In genomic region chr5:73447234-73448071, GRCh38 we compare ENCODE assay signal across 8 cellular contexts. TPM values are rescaled to one million over a fixed set of nuclear protein-coding genes. Genes with fewer than 3 reads are reported as not detected.
DNase-seq lines count a peak whose midpoint lies in the region; ATAC-seq and TF ChIP-seq lines count a peak whose summit lies in the region.

No MANE protein-coding gene starts in this region.

- H4K20me1 ChIP-seq in GM23338 (replicated peaks; ENCODE audit: insufficient read depth): peaks cover 27% of the 10 kb centered on the region
- no peaks in the 10 kb centered on the region for H4K20me1 ChIP-seq in OCI-LY7 (ENCODE audit: insufficient read depth, low read length)

- H3K9me3 Mint-ChIP-seq in CD8-positive, alpha-beta memory T cell: peaks cover 12 to 34% (median 20%) of the 10 kb centered on the region in 5 donors
- H3K9me3 Mint-ChIP-seq in GM23338: no peaks in the 10 kb centered on the region; the same call in 2 of the 3 replicates
- H3K9me3 Mint-ChIP-seq in activated naive CD8-positive, alpha-beta T cell treated with anti-CD3 and anti-CD28 coated beads, Interleukin-2, amount 10 ng/mL, durations not matched to agents 7 days and 5 days: no peaks in the 10 kb centered on the region

- H3K27me3 ChIP-seq in CD8-positive, alpha-beta memory T cell (ENCODE audit: insufficient read depth, low read length, poor library complexity, severe bottlenecking): peaks cover 82% of the 10 kb centered on the region
- H3K27me3 ChIP-seq in GM23338 (ENCODE audit: insufficient read depth) (peaks cover 93% of the 10 kb centered on the region), iPS-15b (ENCODE audit: control insufficient read depth, insufficient read depth, low read length) (peaks cover 89% of the 10 kb centered on the region)

- CTCF ChIA-PET in CD8-positive, alpha-beta memory T cell (lab: Charles Lee): no interaction called here
- CTCF ChIA-PET in OCI-LY7 (lab: Charles Lee; ENCODE audit: unreplicated experiment): no interaction called here

- H3K4me3 Mint-ChIP-seq in CD8-positive, alpha-beta memory T cell: peak overlapping the region; percentile 85 to 96 (median 89)
- peak overlapping the region; percentile 71 for H3K4me3 Mint-ChIP-seq in GM23338
- peak overlapping the region; percentile 77 for H3K4me3 Mint-ChIP-seq in activated naive CD8-positive, alpha-beta T cell treated with anti-CD3 and anti-CD28 coated beads, Interleukin-2, amount 10 ng/mL, durations not matched to agents 7 days and 5 days

- no peaks in the 10 kb centered on the region for H3K36me3 ChIP-seq in CD8-positive, alpha-beta memory T cell (ENCODE audit: insufficient read depth, low read length)
- H3K36me3 ChIP-seq in GM23338 (ENCODE audit: insufficient read depth) (no peaks in the 10 kb centered on the region), OCI-LY7 (ENCODE audit: insufficient read depth, low read length) (no peaks in the 10 kb centered on the region), iPS-15b (ENCODE audit: control insufficient read depth, insufficient read depth, low read length) (no peaks in the 10 kb centered on the region)

- H3K27ac Mint-ChIP-seq in CD8-positive, alpha-beta memory T cell: peak overlapping the region in 5 of 8 donors; percentile 57 to 93 (median 87)
- no peak overlapping the region for H3K27ac Mint-ChIP-seq in GM23338
- peak overlapping the region; percentile 24 for H3K27ac Mint-ChIP-seq in activated naive CD8-positive, alpha-beta T cell treated with anti-CD3 and anti-CD28 coated beads, Interleukin-2, amount 10 ng/mL, durations not matched to agents 7 days and 5 days

- no peak overlapping the region for H2AFZ ChIP-seq in GM23338
- no peak overlapping the region; the same call in 1 of the 2 replicates for H2AFZ ChIP-seq in OCI-LY7 (ENCODE audit: low read length)

- no peak overlapping the region for H3K4me3 ChIP-seq in CD8-positive, alpha-beta memory T cell (ENCODE audit: low read length)
- H3K4me3 ChIP-seq in GM23338: peak overlapping the region; percentile 56
- H3K4me3 ChIP-seq in OCI-LY7 (ENCODE audit: low read depth, low read length, poor library complexity, severe bottlenecking): peak overlapping the region; percentile 65
- peak overlapping the region; percentile 46 for H3K4me3 ChIP-seq in iPS-15b (ENCODE audit: low read depth, low read length)

- no TSS peak for BruUV-seq in OCI-LY7 (replicated peaks; lab: Mats Ljungman, UMichigan)

- no peak overlapping the region for H3K9ac ChIP-seq in iPS-15b (ENCODE audit: low read depth, low read length)

- peaks cover 17 to 29% (median 21%) of the 10 kb centered on the region in 3 donors for H3K4me1 Mint-ChIP-seq in CD8-positive, alpha-beta memory T cell
- peaks cover 45% of the 10 kb centered on the region for H3K4me1 Mint-ChIP-seq in GM23338
- peaks cover 14% of the 10 kb centered on the region for H3K4me1 Mint-ChIP-seq in activated naive CD8-positive, alpha-beta T cell treated with anti-CD3 and anti-CD28 coated beads, Interleukin-2, amount 10 ng/mL, durations not matched to agents 7 days and 5 days

- peaks cover 0 to 3% (median 2%) of the 10 kb centered on the region in 3 donors for H3K36me3 Mint-ChIP-seq in CD8-positive, alpha-beta memory T cell
- H3K36me3 Mint-ChIP-seq in GM23338 (ENCODE audit: low read depth): no peaks in the 10 kb centered on the region; the same call in 2 of the 3 replicates
- H3K36me3 Mint-ChIP-seq in activated naive CD8-positive, alpha-beta T cell treated with anti-CD3 and anti-CD28 coated beads, Interleukin-2, amount 10 ng/mL, durations not matched to agents 7 days and 5 days: peaks cover 3% of the 10 kb centered on the region

- H3K9me3 ChIP-seq in CD8-positive, alpha-beta memory T cell (ENCODE audit: low read length): peaks cover 3% of the 10 kb centered on the region
- H3K9me3 ChIP-seq in OCI-LY7 (ENCODE audit: low read length) (no peaks in the 10 kb centered on the region), iPS-15b (ENCODE audit: control insufficient read depth, insufficient read depth, low read length) (no peaks in the 10 kb centered on the region)

- H3F3A ChIP-seq in GM23338 (replicated peaks; ENCODE audit: low read depth): peaks cover 41% of the 10 kb centered on the region

- ATAC-seq in GM23338: no peak
- peak; percentile 32 for ATAC-seq in activated naive CD8-positive, alpha-beta T cell treated with anti-CD3 and anti-CD28 coated beads, Interleukin-2, amount 10 ng/mL, durations not matched to agents 7 days and 5 days (ENCODE audit: low read depth)
- no peak for ATAC-seq in HG03097 (IDR thresholded peaks at IDR 0.05; ENCODE audit: low FRiP score, unreplicated experiment)

- POLR2A ChIA-PET in CD8-positive, alpha-beta memory T cell (lab: Charles Lee): no interaction called here
- POLR2A ChIA-PET in OCI-LY7 (lab: Charles Lee): no interaction called here
- POLR2A ChIA-PET in activated naive CD8-positive, alpha-beta T cell treated with anti-CD3 and anti-CD28 coated beads, Interleukin-2, amount 10 ng/mL, durations not matched to agents 7 days and 5 days (lab: Charles Lee): interaction anchor here (0.6 kb wide), 1 partner anchor 244 kb away, joined by 4 read pairs; no protein-coding TSS in a partner anchor

- intact Hi-C loops in OCI-LY7 (cut with micrococcal nuclease; ENCODE audit: unreplicated experiment): loop anchor here (1.0 to 10.0 kb wide), 5 partner anchors 50 to 631 kb away; partner anchors contain the start of genes FCHO2 and TNPO1

- H3K4me1 ChIP-seq in CD8-positive, alpha-beta memory T cell (ENCODE audit: insufficient read depth, low read length): peaks cover 16% of the 10 kb centered on the region
- H3K4me1 ChIP-seq in GM23338 (ENCODE audit: insufficient read depth) (peaks cover 52% of the 10 kb centered on the region), OCI-LY7 (ENCODE audit: insufficient read depth, low read length, poor library complexity, severe bottlenecking) (peaks cover 12% of the 10 kb centered on the region), iPS-15b (ENCODE audit: control insufficient read depth, insufficient read depth, low read length) (peaks cover 12% of the 10 kb centered on the region)

- no peaks in the 10 kb centered on the region for H3K79me2 ChIP-seq in GM23338 (replicated peaks; ENCODE audit: insufficient read depth)
- no peaks in the 10 kb centered on the region for H3K79me2 ChIP-seq in OCI-LY7 (ENCODE audit: insufficient read depth, low read depth, low read length)

- H3K4me2 ChIP-seq in GM23338 (peak overlapping the region; percentile 75), OCI-LY7 (ENCODE audit: low read length) (peak overlapping the region; percentile 71)

- no peak overlapping the region for H3K27ac ChIP-seq in CD8-positive, alpha-beta memory T cell (ENCODE audit: low read depth, low read length)
- H3K27ac ChIP-seq in GM23338 (ENCODE audit: low read depth) (no peak overlapping the region), OCI-LY7 (ENCODE audit: low read depth, low read length, poor library complexity, severe bottlenecking) (no peak overlapping the region)

- peak; percentile 26 to 72 (median 43) for DNase-seq in CD8-positive, alpha-beta memory T cell
- DNase-seq in GM23338 (ENCODE audit: low spot score) (peak; percentile 66), OCI-LY7 (ENCODE audit: low spot score) (peak; percentile 57), NCI-H128 (lab: John Stamatoyannopoulos, UW; ENCODE audit: unreplicated experiment) (no peak)
- DNase-seq in activated naive CD8-positive, alpha-beta T cell treated with anti-CD3 and anti-CD28 coated beads, Interleukin-2, amount 10 ng/mL, durations not matched to agents 7 days and 5 days: peak; percentile 68
- peak; percentile 37 for DNase-seq in stimulated activated CD4-positive, alpha-beta T cell treated with anti-CD3 and anti-CD28 coated beads, Interleukin-4, amount 100 ng/mL, for 1 hour

- peaks cover 77 to 82% of the 10 kb centered on the region in 2 donors for H3K27me3 Mint-ChIP-seq in CD8-positive, alpha-beta memory T cell
- H3K27me3 Mint-ChIP-seq in GM23338 (ENCODE audit: insufficient read depth, low read depth, poor library complexity): peaks cover 89% of the 10 kb centered on the region
- H3K27me3 Mint-ChIP-seq in activated naive CD8-positive, alpha-beta T cell treated with anti-CD3 and anti-CD28 coated beads, Interleukin-2, amount 10 ng/mL, durations not matched to agents 7 days and 5 days: peaks cover 84% of the 10 kb centered on the region

- H3K9me2 ChIP-seq in GM23338 (ENCODE audit: insufficient read depth): no peaks in the 10 kb centered on the region
- no peaks in the 10 kb centered on the region for H3K9me2 ChIP-seq in OCI-LY7 (ENCODE audit: insufficient read depth, low read length)

- TF ChIP-seq CTCF in GM23338 (conservative IDR thresholded peaks at IDR 0.05; ENCODE audit: low read depth in 2 of 2) (no peak), OCI-LY7 (conservative IDR thresholded peaks at IDR 0.05; ENCODE audit: low read length) (no peak)

TF ChIP-seq in GM23338, 12 proteins besides CTCF, POLR2A, EP300 and RAD21 (continues in another document):
- TF ChIP-seq EZH2 (IDR thresholded peaks at IDR 0.05; ENCODE audit: low read depth, unreplicated experiment) (peak; percentile 97), JUNB (IDR thresholded peaks at IDR 0.05; ENCODE audit: unreplicated experiment) (no peak), POLR2AphosphoS5 (IDR thresholded peaks at IDR 0.05; ENCODE audit: low read depth) (no peak), ZNF114 (CRISPR knock-in tag; IDR thresholded peaks at IDR 0.05) (no peak)

RNA-seq across cellular contexts. Expression of gene FOXD1, which starts 1.1 kb away (rescaled TPM):
- under 1 TPM; 0.09 to 0.22 TPM for total RNA-seq in CD8-positive, alpha-beta memory T cell
- polyA plus RNA-seq in CD8-positive, alpha-beta memory T cell: not detected
- total RNA-seq in GM23338 (2014; rRNA removed; shearing (Covaris generic)): 0.12 and 0.42 TPM in 2 replicates
- polyA plus RNA-seq in GM23338 (2016; fragmentation: Nextera tagmentation; extraction: Ambion mirVana): 0.23 TPM in 1 of 2 replicates, not detected in the other
- 0.75 and 1.5 TPM in 2 replicates for total RNA-seq in OCI-LY7 (2014; rRNA removed; shearing (Covaris generic))
- total RNA-seq in OCI-LY7 (2022): 4.7 and 5.6 TPM in 2 replicates
- under 1 TPM in 1 of 2 experiments, not detected in 1; 0.14 TPM for total RNA-seq in activated naive CD8-positive, alpha-beta T cell treated with anti-CD3 and anti-CD28 coated beads, Interleukin-2, amount 10 ng/mL, durations not matched to agents 7 days and 5 days

RNA-seq across cellular contexts. Expression of gene BTF3, which starts 50.8 kb away (rescaled TPM):
- total RNA-seq in CD8-positive, alpha-beta memory T cell: 1,000 to 10,000 TPM; 1,052 to 1,053 TPM
- 675 TPM for polyA plus RNA-seq in CD8-positive, alpha-beta memory T cell
- total RNA-seq in GM23338 (2014; rRNA removed; shearing (Covaris generic)): 472 and 506 TPM in 2 replicates
- polyA plus RNA-seq in GM23338 (2016; fragmentation: Nextera tagmentation; extraction: Ambion mirVana): 1,033 and 1,148 TPM in 2 replicates
- total RNA-seq in OCI-LY7 (2014; rRNA removed; shearing (Covaris generic)): 350 and 372 TPM in 2 replicates
- total RNA-seq in OCI-LY7 (2022): 736 and 805 TPM in 2 replicates
- total RNA-seq in activated naive CD8-positive, alpha-beta T cell treated with anti-CD3 and anti-CD28 coated beads, Interleukin-2, amount 10 ng/mL, durations not matched to agents 7 days and 5 days: 100 to 1,000 TPM; 658 to 664 TPM
